Comparison of ENCODE assay signal across 26 cellular contexts in genomic region chr7:38700111-38700510, GRCh38.
"Had no signal": no experiment of that assay in that cellular context is flagged by ENCODE, and none has a peak within 500 bp of the region (broad histone marks: within the 10 kb centered on the region; RNA-seq: fewer than 3 reads in every experiment).

No MANE protein-coding gene starts in this region.

- H3K9me3 Mint-ChIP-seq: activated CD4-positive, alpha-beta memory T cell treated with anti-CD3 and anti-CD28 coated beads, Interleukin-2, amount 10 ng/mL, durations not matched to agents 7 days and 5 days; activated naive CD4-positive, alpha-beta T cell treated with anti-CD3 and anti-CD28 coated beads for 36 hours; activated T-helper 17 cell treated with anti-CD3 and anti-CD28 coated beads, Interleukin-2, amount 50 U/mL, for 72 hours had no signal

- H3K9ac ChIP-seq: KMS-11, SK-N-SH had no signal

- H3K9me3 ChIP-seq: Peyer's patch, SJCRH30, SK-N-SH had no signal

- H3K4me1 ChIP-seq: Peyer's patch, SJCRH30 had no signal

- H3K36me3 ChIP-seq: brain microvascular endothelial cell, Peyer's patch, SJCRH30, WERI-Rb-1 had no signal

- H3K27ac ChIP-seq: brain microvascular endothelial cell, KMS-11, Peyer's patch, RWPE1, SJCRH30, WERI-Rb-1 had no signal

- H3K27ac Mint-ChIP-seq: activated CD4-positive, alpha-beta memory T cell treated with anti-CD3 and anti-CD28 coated beads, Interleukin-2, amount 10 ng/mL, durations not matched to agents 7 days and 5 days; activated CD4-positive, alpha-beta T cell treated with anti-CD3 and anti-CD28 coated beads for 36 hours; activated naive CD4-positive, alpha-beta T cell treated with anti-CD3 and anti-CD28 coated beads for 36 hours; activated naive CD8-positive, alpha-beta T cell; activated T-helper 17 cell treated with anti-CD3 and anti-CD28 coated beads, Interleukin-2, amount 50 U/mL, for 72 hours had no signal

- H3K27me3 ChIP-seq: brain microvascular endothelial cell, Peyer's patch, SJCRH30 had no signal

- H3K36me3 Mint-ChIP-seq: activated naive CD8-positive, alpha-beta T cell had no signal

- DNase-seq: activated CD4-positive, alpha-beta memory T cell treated with anti-CD3 and anti-CD28 coated beads, Interleukin-2, amount 10 ng/mL, durations not matched to agents 7 days and 5 days; activated CD4-positive, alpha-beta T cell treated with anti-CD3 and anti-CD28 coated beads for 36 hours; activated CD4-positive, alpha-beta T cell treated with anti-CD3 and anti-CD28 coated beads, Interleukin-2, amount 50 U/mL, for 1 hour; activated gamma-delta T cell; activated naive CD4-positive, alpha-beta T cell treated with anti-CD3 and anti-CD28 coated beads for 36 hours; activated T-cell treated with anti-CD3 and anti-CD28 coated beads for 4 hours; activated T-cell treated with anti-CD3 and anti-CD28 coated beads, Interleukin-2, amount 50 U/mL, for 48 hours; brain microvascular endothelial cell; central memory CD4-positive, alpha-beta T cell; NCI-H1048; NCI-H1417; NCI-H1930; NCI-H510A; NCI-H526 treated with DMSO at 0.1 percent for 48 hours; NK-92 treated with Interleukin-12 subunit alpha and Interleukin-12 subunit beta, amount 100 ng/mL, for 24 hours; OCI-M1; Peyer's patch; Right ventricle myocardium superior; SJCRH30; SK-N-SH; T-helper 1 cell; WERI-Rb-1 had no signal

- H3K9me2 ChIP-seq: SK-N-SH had no signal

- ATAC-seq: activated CD4-positive, alpha-beta T cell treated with anti-CD3 and anti-CD28 coated beads for 36 hours; activated T-helper 17 cell treated with anti-CD3 and anti-CD28 coated beads, Interleukin-2, amount 50 U/mL, for 72 hours had no signal

- H3K4me3 Mint-ChIP-seq: activated CD4-positive, alpha-beta memory T cell treated with anti-CD3 and anti-CD28 coated beads, Interleukin-2, amount 10 ng/mL, durations not matched to agents 7 days and 5 days; activated CD4-positive, alpha-beta T cell treated with anti-CD3 and anti-CD28 coated beads for 36 hours; activated naive CD4-positive, alpha-beta T cell treated with anti-CD3 and anti-CD28 coated beads for 36 hours; activated naive CD8-positive, alpha-beta T cell; activated T-helper 17 cell treated with anti-CD3 and anti-CD28 coated beads, Interleukin-2, amount 50 U/mL, for 72 hours had no signal

- H3K4me2 ChIP-seq: KMS-11, SK-N-SH had no signal

- H3K4me1 Mint-ChIP-seq: activated CD4-positive, alpha-beta memory T cell treated with anti-CD3 and anti-CD28 coated beads, Interleukin-2, amount 10 ng/mL, durations not matched to agents 7 days and 5 days; activated CD4-positive, alpha-beta T cell treated with anti-CD3 and anti-CD28 coated beads for 36 hours; activated T-helper 17 cell treated with anti-CD3 and anti-CD28 coated beads, Interleukin-2, amount 50 U/mL, for 72 hours had no signal

- H3K4me3 ChIP-seq: Peyer's patch, SJCRH30 had no signal
